In genomic region chr10:43409385-43410109, GRCh38 we compare ENCODE assay signal across 1 cellular context.
TF ChIP-seq lines count a peak whose summit lies in the region.

No MANE protein-coding gene starts in this region.

TF ChIP-seq in HEK293, 187 proteins besides CTCF, POLR2A, EP300 and RAD21 (continued from another document):
- TF ChIP-seq INSM2 (tag by site-specific recombination; IDR thresholded peaks at IDR 0.05) (0 out of 2 replicates have a peak, but pooled peaks have one; percentile 55), KLF9 (tag by site-specific recombination; IDR thresholded peaks at IDR 0.05; ENCODE audit: low read depth) (no peak), ZNF133 (tag by site-specific recombination; IDR thresholded peaks at IDR 0.05) (0 out of 2 replicates have a peak, but pooled peaks have one; percentile 16), ZNF792 (tag by site-specific recombination; IDR thresholded peaks at IDR 0.05) (no peak), ZNF423 (tag by site-specific recombination; IDR thresholded peaks at IDR 0.05) (0 out of 2 replicates have a peak, but pooled peaks have one; percentile 37), ZNF221 (tag by site-specific recombination; IDR thresholded peaks at IDR 0.05; ENCODE audit: borderline replicate concordance) (no peak), ZNF202 (tag by site-specific recombination; IDR thresholded peaks at IDR 0.05; ENCODE audit: borderline replicate concordance) (no peak), ZNF561 (tag by site-specific recombination; IDR thresholded peaks at IDR 0.05; ENCODE audit: borderline replicate concordance) (no peak), ZBTB6 (tag by site-specific recombination; IDR thresholded peaks at IDR 0.05) (no peak; the same call in 1 of the 2 replicates), ZNF398 (tag by site-specific recombination; IDR thresholded peaks at IDR 0.05) (peak; percentile 87), ZFHX2 (tag by site-specific recombination; conservative IDR thresholded peaks at IDR 0.05) (no peak), ZNF140 (tag by site-specific recombination; IDR thresholded peaks at IDR 0.05) (no peak), ZBTB10 (tag by site-specific recombination; IDR thresholded peaks at IDR 0.05) (no peak), EGR2 (tag by site-specific recombination; IDR thresholded peaks at IDR 0.05; ENCODE audit: low read depth) (no peak), SP2 (tag by site-specific recombination; IDR thresholded peaks at IDR 0.05) (no peak), ZNF501 (tag by site-specific recombination; IDR thresholded peaks at IDR 0.05) (0 out of 2 replicates have a peak, but pooled peaks have one; percentile 27), ZNF555 (tag by site-specific recombination; conservative IDR thresholded peaks at IDR 0.05) (no peak), ZBTB20 (tag by site-specific recombination; IDR thresholded peaks at IDR 0.05) (no peak), SP7 (tag by site-specific recombination; IDR thresholded peaks at IDR 0.05) (no peak), ZSCAN23 (tag by site-specific recombination; IDR thresholded peaks at IDR 0.05) (no peak), FEZF1 (tag by site-specific recombination; IDR thresholded peaks at IDR 0.05) (no peak), PRDM4 (tag by site-specific recombination; IDR thresholded peaks at IDR 0.05) (0 out of 2 replicates have a peak, but pooled peaks have one; percentile 11), ZNF366 (tag by site-specific recombination; conservative IDR thresholded peaks at IDR 0.05) (peak; percentile 50; the same call in 1 of the 2 replicates), WT1 (tag by site-specific recombination; IDR thresholded peaks at IDR 0.05) (peak; percentile 48), BCL6B (tag by site-specific recombination; IDR thresholded peaks at IDR 0.05) (no peak), ZNF596 (tag by site-specific recombination; IDR thresholded peaks at IDR 0.05) (no peak), ZFP37 (tag by site-specific recombination; IDR thresholded peaks at IDR 0.05) (0 out of 2 replicates have a peak, but pooled peaks have one; percentile 3), ZNF610 (tag by site-specific recombination; IDR thresholded peaks at IDR 0.05; ENCODE audit: borderline replicate concordance) (peak; percentile 58; the same call in 1 of the 2 replicates), HOXC10 (CRISPR knock-in tag; IDR thresholded peaks at IDR 0.05) (no peak)
